Comparison of ENCODE assay signal across 3 cellular contexts in genomic region chr13:52016296-52016695, GRCh38.
"Had no signal": no experiment of that assay in that cellular context is flagged by ENCODE, and none has a peak within 500 bp of the region (broad histone marks: within the 10 kb centered on the region; RNA-seq: fewer than 3 reads in every experiment).

No MANE protein-coding gene starts in this region.

- H3K4me3 ChIP-seq: GM12878 had no signal

- DNase-seq: GDM1, GF-D8 had no signal
